1 cellular context compared by ENCODE assay signal in the genomic region with DNA sequence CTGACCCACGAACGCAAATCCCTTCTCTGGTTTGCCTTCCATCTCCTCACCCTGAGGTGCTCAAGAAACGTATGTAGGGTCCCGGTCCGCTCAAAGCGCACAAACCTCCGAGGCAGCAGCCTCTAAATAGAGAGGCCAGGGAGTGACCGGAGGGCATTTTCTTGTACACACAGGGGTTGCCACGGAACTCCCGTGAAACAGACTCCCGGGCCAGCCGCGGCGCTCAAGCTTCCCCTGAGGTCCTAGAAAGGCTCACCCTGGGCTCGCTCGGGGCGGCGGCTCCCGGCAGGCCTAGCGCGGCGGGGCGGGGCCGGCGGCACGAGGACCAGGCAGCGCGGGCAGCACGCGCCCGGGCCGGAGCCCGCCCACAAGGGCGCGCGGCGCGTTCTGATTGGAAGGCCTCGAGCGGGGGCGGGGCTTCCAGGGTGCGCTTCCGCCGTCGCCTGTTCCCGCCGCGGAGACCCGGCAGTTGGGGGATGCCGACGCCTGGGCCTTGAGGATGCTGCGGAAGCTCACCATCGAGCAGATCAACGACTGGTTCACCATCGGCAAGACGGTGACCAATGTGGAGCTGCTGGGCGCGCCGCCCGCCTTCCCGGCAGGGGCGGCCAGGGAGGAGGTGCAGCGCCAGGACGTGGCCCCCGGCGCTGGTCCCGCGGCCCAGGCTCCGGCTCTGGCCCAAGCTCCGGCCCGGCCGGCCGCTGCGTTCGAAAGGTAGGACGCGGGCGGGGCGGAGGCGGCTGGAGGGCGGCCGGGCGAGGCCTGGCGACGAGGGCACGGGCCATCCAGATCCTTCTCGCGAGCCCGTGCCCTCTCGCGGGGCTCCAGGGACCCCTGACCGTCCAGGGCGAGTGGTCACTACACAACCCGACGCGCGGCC.
TF ChIP-seq lines count a peak whose summit lies in the region.

TDRD9 (plus strand) TSS at position 446 of the 880 bp plus-strand sequence; CDS start at position 500, 54 bp downstream.

TF ChIP-seq in K562, 482 proteins besides CTCF, POLR2A, EP300 and RAD21:
- TF ChIP-seq ESRRA (IDR thresholded peaks at IDR 0.05; ENCODE audit: borderline replicate concordance, low read depth) (no peak), ZBTB33 (CRISPR knock-in tag; IDR thresholded peaks at IDR 0.05) (0 out of 2 replicates have a peak, but pooled peaks have one; percentile 18), ZNF57 (CRISPR knock-in tag; IDR thresholded peaks at IDR 0.05) (no peak), ZNF589 (CRISPR knock-in tag; IDR thresholded peaks at IDR 0.05; ENCODE audit: low read depth) (no peak), ZNF778 (CRISPR knock-in tag; IDR thresholded peaks at IDR 0.05) (no peak), BACH1 (tag; IDR thresholded peaks at IDR 0.05) (no peak)
